In the genomic region with DNA sequence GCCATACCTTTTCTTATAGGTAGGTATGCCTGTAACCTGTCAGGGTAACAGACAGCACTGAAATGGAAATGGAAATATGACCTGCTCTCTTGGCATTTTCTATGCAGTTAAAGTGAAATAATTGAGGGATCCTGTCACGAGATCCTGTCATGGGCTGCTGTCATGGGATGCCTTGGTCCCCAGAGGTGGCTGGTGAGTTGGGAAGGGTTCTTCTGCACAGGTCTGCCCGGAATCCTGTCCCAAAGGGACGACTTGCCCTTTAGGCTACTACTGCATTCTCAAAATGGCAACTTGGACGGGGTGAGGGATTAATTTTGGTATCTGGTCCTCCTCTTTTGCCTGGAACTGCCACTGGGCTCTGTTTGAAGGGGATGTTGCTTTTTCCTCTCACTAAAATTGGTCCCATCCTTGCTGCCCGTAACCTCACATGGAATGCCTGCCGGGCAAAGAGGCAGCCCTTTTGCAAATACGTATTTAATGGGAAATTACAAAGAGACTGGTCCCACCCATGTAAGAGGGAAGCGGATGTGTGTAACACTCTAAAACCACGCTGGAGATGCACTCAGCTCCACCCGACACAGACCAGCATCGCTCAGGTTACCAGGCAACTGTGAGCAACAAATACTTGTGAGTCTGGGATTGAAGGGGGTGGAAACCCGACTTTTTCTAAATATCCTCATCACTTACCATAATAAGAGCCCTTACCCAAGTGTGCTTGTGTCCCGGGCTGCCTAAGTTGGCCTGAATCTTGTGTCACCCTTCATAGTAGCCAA, we compare ENCODE assay signal across 8 cellular contexts. TPM values are rescaled to one million over a fixed set of nuclear protein-coding genes. Genes with fewer than 3 reads are reported as not detected.
DNase-seq lines count a peak whose midpoint lies in the region; ATAC-seq, FAIRE-seq and TF ChIP-seq lines count a peak whose summit lies in the region.

No MANE protein-coding gene starts in this region.

- H3K27ac ChIP-seq in K562 (ENCODE audit: extremely low read depth, low read depth, low read length) = no peak overlapping the region

- H3K4me2 ChIP-seq in K562 (ENCODE audit: insufficient read depth, low read length) = peak overlapping the region; percentile 66; the same call in 1 of the 2 replicates

- no peaks in the 10 kb centered on the region for H3K27me3 ChIP-seq in K562 (ENCODE audit: control insufficient read depth in 2 of 2, insufficient read depth in 2 of 2, low read length in 2 of 2)

- no peak for FAIRE-seq in K562 (lab: Jason Lieb, UNC)

- no TSS peak for BruUV-seq in K562 (replicated peaks; lab: Mats Ljungman, UMichigan)

- peaks cover 3% of the 10 kb centered on the region for H3K36me3 Mint-ChIP-seq in WTC11

- no peaks in the 10 kb centered on the region for H3K9me3 Mint-ChIP-seq in WTC11

- H3K4me3 ChIP-seq in K562 = no peak overlapping the region

- DNase-seq in activated CD8-positive, alpha-beta memory T cell treated with anti-CD3 and anti-CD28 coated beads for 4 hours (ENCODE audit: low read depth in 2 of 2) = peak; percentile 26 to 44
- no peak for DNase-seq in activated CD8-positive, alpha-beta memory T cell treated with anti-CD3 and anti-CD28 coated beads for 24 hours
- no peak for DNase-seq in K562 (ENCODE audit: extremely low read depth in 1 of 4, low spot score in 3 of 4)
- DNase-seq in mucosa of gallbladder (ENCODE audit: low spot score) = peak; percentile 61
- DNase-seq in stromal cell of bone marrow (ENCODE audit: low read depth) = peak; percentile 94
- no peak for DNase-seq in WTC11 (ENCODE audit: low spot score)
- no peak for DNase-seq in NCI-H2081 treated with DMSO at 0.1 percent for 48 hours (lab: John Stamatoyannopoulos, UW)

- peak overlapping the region; percentile 82; the same call in 1 of the 2 replicates for H2AFZ ChIP-seq in K562 (ENCODE audit: low read depth, low read length)

- no peak overlapping the region for H3K9ac ChIP-seq in K562 (ENCODE audit: insufficient read depth in 1 of 2, low read depth in 2 of 2, low read length in 2 of 2)

- POLR2A ChIA-PET in K562 (lab: Yijun Ruan, JAX) = interaction anchor here (1.7 kb wide), 1 partner anchor 10 kb away, joined by 7 read pairs; no protein-coding TSS in a partner anchor
- POLR2A ChIA-PET in WTC11 (lab: Charles Lee) = no interaction called here

- no peaks in the 10 kb centered on the region for H3K79me2 ChIP-seq in K562 (ENCODE audit: control insufficient read depth, insufficient read depth, low read length)

- no peak for TF ChIP-seq RAD21 in K562 (CRISPR knock-in tag; conservative IDR thresholded peaks at IDR 0.05 in 1 of 2, IDR thresholded peaks at IDR 0.05 in 1 of 2)

- intact Hi-C loops in K562 (cut with micrococcal nuclease) = no loop called here

- no peak for TF ChIP-seq POLR2A in K562 (conservative IDR thresholded peaks at IDR 0.05)

- no peaks in the 10 kb centered on the region for H4K20me1 ChIP-seq in K562 (replicated peaks; ENCODE audit: control insufficient read depth, insufficient read depth, low read length)

- no peak overlapping the region for H3K27ac Mint-ChIP-seq in WTC11

- TF ChIP-seq CTCF in K562 (IDR thresholded peaks at IDR 0.05 in 2 of 3, conservative IDR thresholded peaks at IDR 0.05 in 1 of 3; ENCODE audit: insufficient read depth in 2 of 3, low read depth in 1 of 3, low read length in 3 of 3) = no peak
- TF ChIP-seq CTCF in WTC11 (IDR thresholded peaks at IDR 0.05) = no peak

- no peaks in the 10 kb centered on the region for H3K9me1 ChIP-seq in K562 (ENCODE audit: control insufficient read depth, insufficient read depth, low read length)

- H3K9me3 ChIP-seq in K562 (replicated peaks; ENCODE audit: control insufficient read depth, insufficient read depth, low read depth, low read length) = no peaks in the 10 kb centered on the region

- 67% methylated on average over 13 of the region's 13 CpGs for WGBS in K562 (ENCODE audit: insufficient coverage, low coverage, missing lambda C conversion rate)

- no peaks in the 10 kb centered on the region for H3K36me3 ChIP-seq in K562 (ENCODE audit: control insufficient read depth, insufficient read depth, low read length)

- ATAC-seq in K562 = no peak
- ATAC-seq in GM21737 (IDR thresholded peaks at IDR 0.05; ENCODE audit: unreplicated experiment) = no peak
- ATAC-seq in WTC11 = no peak

- in situ Hi-C loops in K562 (cut with MboI) = no loop called here

- TF ChIP-seq EP300 in K562 (IDR thresholded peaks at IDR 0.05; ENCODE audit: low read length) = no peak

- H3K4me1 ChIP-seq in K562 (replicated peaks in 1 of 2; ENCODE audit: control insufficient read depth in 2 of 2, insufficient read depth in 2 of 2, low read length in 2 of 2) = peaks cover 11 to 17% of the 10 kb centered on the region in 2 experiments; a peak in 4 of 5 replicates

- H3K4me1 Mint-ChIP-seq in WTC11 = peaks cover 7% of the 10 kb centered on the region; the same call in 1 of the 2 replicates

- no peaks in the 10 kb centered on the region for H3K27me3 Mint-ChIP-seq in WTC11 (ENCODE audit: low read depth)

- H3K4me3 Mint-ChIP-seq in WTC11 = no peak overlapping the region

- CTCF ChIA-PET in K562 (lab: Yijun Ruan, JAX; ENCODE audit: low intra/inter-chr PET ratio) = no interaction called here
- CTCF ChIA-PET in WTC11 (lab: Charles Lee) = interaction anchor here (1.2 kb wide), 1 partner anchor 159 kb away, joined by 3 read pairs; a partner anchor contains a TSS

TF ChIP-seq in K562, 482 proteins besides CTCF, POLR2A, EP300 and RAD21 (continues in another document):
- TF ChIP-seq LCOR (CRISPR knock-in tag; IDR thresholded peaks at IDR 0.05) = 0 out of 2 replicates have a peak, but pooled peaks have one; percentile 12
- TF ChIP-seq RFX1 (IDR thresholded peaks at IDR 0.05) = peak; percentile 36

TF ChIP-seq in WTC11, 78 proteins besides CTCF, POLR2A, EP300 and RAD21 (continues in another document):
- TF ChIP-seq SMAD4 (CRISPR knock-in tag; IDR thresholded peaks at IDR 0.05) (no peak), ZNF671 (CRISPR knock-in tag; IDR thresholded peaks at IDR 0.05) (no peak), ZNF423 (CRISPR knock-in tag; IDR thresholded peaks at IDR 0.05) (no peak), TEAD4 (CRISPR knock-in tag; IDR thresholded peaks at IDR 0.05) (no peak), PRRX2 (CRISPR knock-in tag; IDR thresholded peaks at IDR 0.05) (no peak), SMAD3 (CRISPR knock-in tag; IDR thresholded peaks at IDR 0.05; ENCODE audit: borderline replicate concordance) (no peak), RORB (CRISPR knock-in tag; IDR thresholded peaks at IDR 0.05) (no peak)
- TF ChIP-seq, protein P1, sequence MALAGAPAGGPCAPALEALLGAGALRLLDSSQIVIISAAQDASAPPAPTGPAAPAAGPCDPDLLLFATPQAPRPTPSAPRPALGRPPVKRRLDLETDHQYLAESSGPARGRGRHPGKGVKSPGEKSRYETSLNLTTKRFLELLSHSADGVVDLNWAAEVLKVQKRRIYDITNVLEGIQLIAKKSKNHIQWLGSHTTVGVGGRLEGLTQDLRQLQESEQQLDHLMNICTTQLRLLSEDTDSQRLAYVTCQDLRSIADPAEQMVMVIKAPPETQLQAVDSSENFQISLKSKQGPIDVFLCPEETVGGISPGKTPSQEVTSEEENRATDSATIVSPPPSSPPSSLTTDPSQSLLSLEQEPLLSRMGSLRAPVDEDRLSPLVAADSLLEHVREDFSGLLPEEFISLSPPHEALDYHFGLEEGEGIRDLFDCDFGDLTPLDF (CRISPR knock-in tag; IDR thresholded peaks at IDR 0.05) = no peak
- TF ChIP-seq, protein P2, sequence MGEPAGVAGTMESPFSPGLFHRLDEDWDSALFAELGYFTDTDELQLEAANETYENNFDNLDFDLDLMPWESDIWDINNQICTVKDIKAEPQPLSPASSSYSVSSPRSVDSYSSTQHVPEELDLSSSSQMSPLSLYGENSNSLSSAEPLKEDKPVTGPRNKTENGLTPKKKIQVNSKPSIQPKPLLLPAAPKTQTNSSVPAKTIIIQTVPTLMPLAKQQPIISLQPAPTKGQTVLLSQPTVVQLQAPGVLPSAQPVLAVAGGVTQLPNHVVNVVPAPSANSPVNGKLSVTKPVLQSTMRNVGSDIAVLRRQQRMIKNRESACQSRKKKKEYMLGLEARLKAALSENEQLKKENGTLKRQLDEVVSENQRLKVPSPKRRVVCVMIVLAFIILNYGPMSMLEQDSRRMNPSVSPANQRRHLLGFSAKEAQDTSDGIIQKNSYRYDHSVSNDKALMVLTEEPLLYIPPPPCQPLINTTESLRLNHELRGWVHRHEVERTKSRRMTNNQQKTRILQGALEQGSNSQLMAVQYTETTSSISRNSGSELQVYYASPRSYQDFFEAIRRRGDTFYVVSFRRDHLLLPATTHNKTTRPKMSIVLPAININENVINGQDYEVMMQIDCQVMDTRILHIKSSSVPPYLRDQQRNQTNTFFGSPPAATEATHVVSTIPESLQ (CRISPR knock-in tag; IDR thresholded peaks at IDR 0.05) = no peak
- TF ChIP-seq, protein P3, sequence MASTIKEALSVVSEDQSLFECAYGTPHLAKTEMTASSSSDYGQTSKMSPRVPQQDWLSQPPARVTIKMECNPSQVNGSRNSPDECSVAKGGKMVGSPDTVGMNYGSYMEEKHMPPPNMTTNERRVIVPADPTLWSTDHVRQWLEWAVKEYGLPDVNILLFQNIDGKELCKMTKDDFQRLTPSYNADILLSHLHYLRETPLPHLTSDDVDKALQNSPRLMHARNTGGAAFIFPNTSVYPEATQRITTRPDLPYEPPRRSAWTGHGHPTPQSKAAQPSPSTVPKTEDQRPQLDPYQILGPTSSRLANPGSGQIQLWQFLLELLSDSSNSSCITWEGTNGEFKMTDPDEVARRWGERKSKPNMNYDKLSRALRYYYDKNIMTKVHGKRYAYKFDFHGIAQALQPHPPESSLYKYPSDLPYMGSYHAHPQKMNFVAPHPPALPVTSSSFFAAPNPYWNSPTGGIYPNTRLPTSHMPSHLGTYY (CRISPR knock-in tag; IDR thresholded peaks at IDR 0.05) = no peak

RNA-seq across cellular contexts. Expression of a gene that starts 47.5 kb away (rescaled TPM):
- total RNA-seq in K562 (2011; cell fraction: chromatin; rRNA removed; ENCODE audit: low replicate concordance) = 2.0 and 2.1 TPM in 2 replicates
- 0.79 and 1.0 TPM in 2 replicates for total RNA-seq in K562 (2011; cell fraction: nucleolus; rRNA removed)
- 1.1 and 1.7 TPM in 2 replicates for total RNA-seq in K562 (2011; cell fraction: nucleoplasm; rRNA removed)
- total RNA-seq in K562 (2014; rRNA removed) = 2.0 and 3.3 TPM in 2 replicates
- 3.2 TPM in 2 replicates for total RNA-seq in K562 (2014; rRNA removed; fragmentation: Illumina TruSeq; extraction: Trizol)
- 2.9 and 3.8 TPM in 2 replicates for total RNA-seq in K562 (2015; rRNA removed; fragmentation: Illumina TruSeq; extraction: Trizol)
- total RNA-seq in K562 (2021) = 5.5 and 6.3 TPM in 2 replicates
- 0.70 and 1.5 TPM in 2 replicates for polyA plus RNA-seq in K562 (2011; rRNA removed)
- 0.80 and 2.0 TPM in 2 replicates for polyA plus RNA-seq in K562 (2011; cell fraction: cytosol; rRNA removed)
- polyA plus RNA-seq in K562 (2011; cell fraction: nucleus; rRNA removed) = 0.25 and 1.3 TPM in 2 replicates
- 4.1 and 5.0 TPM in 2 replicates for polyA plus RNA-seq in K562 (2012)
- polyA plus RNA-seq in K562 (2014; fragmentation: Illumina TruSeq; extraction: Trizol) = 4.7 and 5.1 TPM in 2 replicates
- polyA plus RNA-seq in K562 (2014; fragmentation: Nextera tagmentation; extraction: Ambion mirVana) = 1 to 10 TPM; 1.6 to 1.7 TPM
- polyA plus RNA-seq in K562 (2014; rRNA removed) = 2.9 and 3.1 TPM in 2 replicates
- 0.75 and 1.1 TPM in 2 replicates for polyA minus RNA-seq in K562 (2011; rRNA and poly(A)+ RNA removed)
- polyA minus RNA-seq in K562 (2011; cell fraction: cytosol; rRNA and poly(A)+ RNA removed) = 1.5 and 2.0 TPM in 2 replicates
- 0.67 and 0.81 TPM in 2 replicates for polyA minus RNA-seq in K562 (2011; cell fraction: nucleus; rRNA and poly(A)+ RNA removed)
- total RNA-seq in mucosa of gallbladder = 18.6 TPM
- total RNA-seq in WTC11 (2021) = 14.7 to 16.5 TPM (median 14.9 TPM) in 3 replicates

Comparison
In these comparisons a context has a peak if more than half of its experiments do, and no peak if none do; other contexts are left out.
1. DNase-seq: peak in activated CD8-positive, alpha-beta memory T cell treated with anti-CD3 and anti-CD28 coated beads for 4 hours (2 of 2), mucosa of gallbladder (single experiment) and stromal cell of bone marrow (single experiment); none in activated CD8-positive, alpha-beta memory T cell treated with anti-CD3 and anti-CD28 coated beads for 24 hours (single experiment), K562 (0 of 4), WTC11 (single experiment) and NCI-H2081 treated with DMSO at 0.1 percent for 48 hours (single experiment).